In genomic region chr15:52256366-52256765, GRCh38 we compare ENCODE assay signal across 8 cellular contexts. TPM values are rescaled to one million over a fixed set of nuclear protein-coding genes. Genes with fewer than 3 reads are reported as not detected.
A peak's percentile ranks its signal among the peaks of the same experiment; 100 is the strongest.
DNase-seq lines count a peak whose midpoint lies in the region; ATAC-seq, FAIRE-seq and TF ChIP-seq lines count a peak whose summit lies in the region.

No MANE protein-coding gene starts in this region.

- H3K27ac ChIP-seq in H1 (ENCODE audit: low read depth, low read length): no peak overlapping the region

- H3K4me1 Mint-ChIP-seq in activated CD8-positive, alpha-beta memory T cell treated with anti-CD3 and anti-CD28 coated beads, Interleukin-2, amount 10 ng/mL, durations not matched to agents 7 days and 5 days: peaks cover 49% of the 10 kb centered on the region

- H4K20me1 ChIP-seq in H1 (replicated peaks in 1 of 2; ENCODE audit: control insufficient read depth in 1 of 2, insufficient read depth in 2 of 2, low read length in 2 of 2): peaks cover 0 to 1% of the 10 kb centered on the region in 2 experiments

- H3K27ac Mint-ChIP-seq in activated CD8-positive, alpha-beta memory T cell treated with anti-CD3 and anti-CD28 coated beads, Interleukin-2, amount 10 ng/mL, durations not matched to agents 7 days and 5 days: peak overlapping the region; percentile 80

- no peaks in the 10 kb centered on the region for H3K27me3 ChIP-seq in H1 (replicated peaks in 1 of 4; ENCODE audit: control insufficient read depth in 3 of 4, extremely low read depth in 1 of 4, insufficient read depth in 3 of 4, low read length in 3 of 4)

- WGBS in H1 (ENCODE audit: extremely low coverage in 1 of 2, insufficient coverage in 1 of 2, insufficient read length in 1 of 2, insufficient replicate concordance in 2 of 2, low coverage in 1 of 2, low lambda C conversion rate in 2 of 2, missing lambda C conversion rate in 1 of 2), 2 experiments: 24% methylated on average over 10 of the region's 10 CpGs; no CpG with 5 or more reads in 1 of the 2 experiments

- peak; percentile 82 to 89 for TF ChIP-seq RAD21 in H1 (IDR thresholded peaks at IDR 0.05 in 1 of 2, conservative IDR thresholded peaks at IDR 0.05 in 1 of 2; ENCODE audit: low read depth in 2 of 2, low read length in 2 of 2)

- FAIRE-seq in H1 (lab: Jason Lieb, UNC): no peak

- no peak overlapping the region for H2BK20ac ChIP-seq in H1 (ENCODE audit: low read length)

- H2BK12ac ChIP-seq in H1 (ENCODE audit: low read depth, low read length): no peak overlapping the region

- H3K4me3 Mint-ChIP-seq in activated CD8-positive, alpha-beta memory T cell treated with anti-CD3 and anti-CD28 coated beads, Interleukin-2, amount 10 ng/mL, durations not matched to agents 7 days and 5 days: peak overlapping the region; percentile 57

- H3K36me3 Mint-ChIP-seq in activated CD8-positive, alpha-beta memory T cell treated with anti-CD3 and anti-CD28 coated beads, Interleukin-2, amount 10 ng/mL, durations not matched to agents 7 days and 5 days: no peaks in the 10 kb centered on the region

- no peak overlapping the region for H3K23ac ChIP-seq in H1 (ENCODE audit: insufficient read length)

- no peak overlapping the region for H2BK15ac ChIP-seq in H1 (ENCODE audit: low read length)

- no peak for TF ChIP-seq POLR2A in H1 (IDR thresholded peaks at IDR 0.05; ENCODE audit: control extremely low read depth in 1 of 2, low read depth in 2 of 2, low read length in 2 of 2)

- H4K8ac ChIP-seq in H1 (ENCODE audit: extremely low read depth, insufficient read depth, low read length): no peak overlapping the region

- H3K4ac ChIP-seq in H1 (replicated peaks; ENCODE audit: insufficient read length, low read depth, low read length): no peak overlapping the region

- no peak overlapping the region for H3K14ac ChIP-seq in H1 (ENCODE audit: insufficient read length)

- POLR2A ChIA-PET in H1 (lab: Charles Lee; ENCODE audit: partially characterized antibody): interaction anchor here (1.2 to 1.4 kb wide), 3 partner anchors 15 to 479 kb away, joined by 3 to 4 read pairs (median 3); no protein-coding TSS in a partner anchor

- H3K4me1 ChIP-seq in H1 (replicated peaks in 1 of 4; ENCODE audit: control insufficient read depth in 3 of 4, insufficient read depth in 4 of 4, low read length in 3 of 4) (peaks cover 11 to 15% (median 11%) of the 10 kb centered on the region in 4 experiments), mucosa of descending colon (ENCODE audit: low read depth) (no peaks in the 10 kb centered on the region)

- H3K56ac ChIP-seq in H1 (replicated peaks; ENCODE audit: insufficient read length, low read depth, low read length): no peak overlapping the region

- no peak overlapping the region for H2AK5ac ChIP-seq in H1 (ENCODE audit: low read depth, low read length)

- peak; percentile 77 for DNase-seq in D341Med (ENCODE audit: low spot score)
- peak; percentile 67 to 77 for DNase-seq in NOMO-1 (lab: John Stamatoyannopoulos, UW; ENCODE audit: unreplicated experiment in 2 of 2)
- peak; percentile 87 for DNase-seq in activated CD8-positive, alpha-beta memory T cell treated with anti-CD3 and anti-CD28 coated beads, Interleukin-2, amount 10 ng/mL, durations not matched to agents 7 days and 5 days
- peak; percentile 59 to 79 for DNase-seq in H1 (ENCODE audit: low read depth in 1 of 2, low spot score in 2 of 2)
- peak; percentile 59 to 86 (median 66) for DNase-seq in mucosa of descending colon
- DNase-seq in stimulated activated CD8-positive, alpha-beta memory T cell treated with anti-CD3 and anti-CD28 coated beads, Interleukin-4, amount 100 ng/mL, for 4 hours (ENCODE audit: low read depth in 2 of 2, low spot score in 1 of 2): peak; percentile 56 to 62
- DNase-seq in NCI-H774 (lab: John Stamatoyannopoulos, UW): no peak

- H3K36me3 ChIP-seq in H1 (ENCODE audit: control insufficient read depth in 2 of 4, insufficient read depth in 4 of 4, low read length in 3 of 4): peaks cover 2 to 15% (median 11%) of the 10 kb centered on the region in 4 experiments; a peak in 7 of 8 replicates
- H3K36me3 ChIP-seq in mucosa of descending colon (ENCODE audit: low read depth): no peaks in the 10 kb centered on the region

- peak; percentile 43 for ATAC-seq in HG02885 (IDR thresholded peaks at IDR 0.05; ENCODE audit: poor library complexity, unreplicated experiment)
- ATAC-seq in activated CD8-positive, alpha-beta memory T cell treated with anti-CD3 and anti-CD28 coated beads, Interleukin-2, amount 10 ng/mL, durations not matched to agents 7 days and 5 days: peak; percentile 64
- peak; percentile 86 for ATAC-seq in mucosa of descending colon

- H3K79me1 ChIP-seq in H1 (ENCODE audit: low read depth, low read length): no peaks in the 10 kb centered on the region

- H3K27me3 Mint-ChIP-seq in activated CD8-positive, alpha-beta memory T cell treated with anti-CD3 and anti-CD28 coated beads, Interleukin-2, amount 10 ng/mL, durations not matched to agents 7 days and 5 days: no peaks in the 10 kb centered on the region

- H3K9ac ChIP-seq in H1 (replicated peaks in 1 of 4; ENCODE audit: extremely low read depth in 1 of 4, low read depth in 3 of 4, low read length in 3 of 4): no peak overlapping the region

- no peak overlapping the region for H2BK5ac ChIP-seq in H1 (ENCODE audit: low read depth, low read length)

- CTCF ChIA-PET in activated CD8-positive, alpha-beta memory T cell treated with anti-CD3 and anti-CD28 coated beads, Interleukin-2, amount 10 ng/mL, durations not matched to agents 7 days and 5 days (lab: Charles Lee): interaction anchor here (0.6 to 9.5 kb wide), 34 partner anchors 10 to 1759 kb away, joined by 3 to 131 read pairs (median 4); partner anchors contain the start of genes ARPP19, MYO5A and MYO5C
- CTCF ChIA-PET in H1 (lab: Charles Lee; ENCODE audit: partially characterized antibody): interaction anchor here (0.6 to 5.6 kb wide), 57 partner anchors 8 to 481 kb away, joined by 3 to 59 read pairs (median 4); no protein-coding TSS in a partner anchor

- no peak overlapping the region for H3K4me2 ChIP-seq in H1 (ENCODE audit: insufficient read depth in 1 of 2, low read depth in 2 of 2, low read length in 2 of 2)

- TF ChIP-seq EP300 in H1 (IDR thresholded peaks at IDR 0.05; ENCODE audit: borderline replicate concordance in 1 of 2, low read depth in 2 of 2, low read length in 2 of 2): no peak

- no peak overlapping the region for H2BK120ac ChIP-seq in H1 (replicated peaks; ENCODE audit: low read depth, low read length)

- H3K9me3 Mint-ChIP-seq in activated CD8-positive, alpha-beta memory T cell treated with anti-CD3 and anti-CD28 coated beads, Interleukin-2, amount 10 ng/mL, durations not matched to agents 7 days and 5 days (ENCODE audit: low read depth): no peaks in the 10 kb centered on the region

- H3K23me2 ChIP-seq in H1 (ENCODE audit: low read depth, low read length): no peaks in the 10 kb centered on the region

- H2AFZ ChIP-seq in H1 (ENCODE audit: low read length): no peak overlapping the region

- H4K91ac ChIP-seq in H1 (replicated peaks; ENCODE audit: insufficient read length, low read length): no peak overlapping the region

- H3K18ac ChIP-seq in H1 (ENCODE audit: extremely low read depth, low read length): no peak overlapping the region

- TF ChIP-seq CTCF in H1 (IDR thresholded peaks at IDR 0.05; ENCODE audit: control extremely low read depth in 1 of 3, insufficient read depth in 1 of 3, low read depth in 1 of 3, low read length in 3 of 3): peak; percentile 35 to 72 (median 63)
- no peak for TF ChIP-seq CTCF in mucosa of descending colon (IDR thresholded peaks at IDR 0.05)

- H3K4me3 ChIP-seq in H1 (ENCODE audit: extremely low read depth in 1 of 4, insufficient read depth in 2 of 4, low read depth in 3 of 4, low read length in 4 of 4): no peak overlapping the region
- H3K4me3 ChIP-seq in mucosa of descending colon: no peak overlapping the region

- intact Hi-C loops in mucosa of descending colon (cut with DNase I, micrococcal nuclease): loop anchor here (5.0 to 10.0 kb wide), 2 partner anchors 476 to 478 kb away; no protein-coding TSS in a partner anchor

- no peak overlapping the region for H4K5ac ChIP-seq in H1 (ENCODE audit: insufficient read length, low read depth, low read length)

- H3K9me3 ChIP-seq in H1 (ENCODE audit: insufficient read depth in 2 of 2, low read depth in 1 of 2, low read length in 1 of 2) (no peaks in the 10 kb centered on the region), mucosa of descending colon (no peaks in the 10 kb centered on the region)

- no peaks in the 10 kb centered on the region for H3K79me2 ChIP-seq in H1 (ENCODE audit: control insufficient read depth in 1 of 2, insufficient read depth in 2 of 2, low read length in 2 of 2)

TF ChIP-seq in H1, 55 proteins besides CTCF, POLR2A, EP300 and RAD21:
- TF ChIP-seq NRF1 (IDR thresholded peaks at IDR 0.05; ENCODE audit: low read depth, low read length): peak; percentile 46
- TF ChIP-seq YY1 (IDR thresholded peaks at IDR 0.05; ENCODE audit: low read depth, low read length): no peak
- peak; percentile 57; the same call in 1 of the 2 replicates for TF ChIP-seq FOSL1 (IDR thresholded peaks at IDR 0.05; ENCODE audit: insufficient read depth, low read depth, low read length)
- TF ChIP-seq TEAD4 (IDR thresholded peaks at IDR 0.05; ENCODE audit: low read depth, low read length): peak; percentile 34; the same call in 1 of the 2 replicates
- peak; percentile 68 for TF ChIP-seq BACH1 (IDR thresholded peaks at IDR 0.05; ENCODE audit: low read length)
- no peak for TF ChIP-seq TAF1 (IDR thresholded peaks at IDR 0.05; ENCODE audit: low read depth, low read length)
- TF ChIP-seq HDAC2 (IDR thresholded peaks at IDR 0.05; ENCODE audit: borderline replicate concordance in 1 of 2, low read depth in 2 of 2, low read length in 2 of 2): peak in 1 of 2 experiments; percentile 94; a peak in 1 of 4 replicates

RNA-seq across cellular contexts. Expression of gene MYO5C, which starts 39.2 kb away (rescaled TPM):
- total RNA-seq in activated CD8-positive, alpha-beta memory T cell treated with anti-CD3 and anti-CD28 coated beads, Interleukin-2, amount 10 ng/mL, durations not matched to agents 7 days and 5 days: 1 to 10 TPM in 1 of 2 experiments, under 1 TPM in 1; 0.94 to 1.3 TPM
- 25.0 and 26.7 TPM in 2 replicates for total RNA-seq in H1 (2021; fragmentation: NEBNext Ultra II Directional; extraction: Animal tissue kit (Norgen Biotek cat#: 25700))
- 7.7 and 8.2 TPM in 2 replicates for polyA plus RNA-seq in H1 (2011; rRNA removed)
- polyA plus RNA-seq in H1 (2011; cell fraction: cytosol; rRNA removed): 9.7 TPM
- 38.5 TPM for polyA plus RNA-seq in H1 (2011; cell fraction: nucleus; rRNA removed)
- polyA plus RNA-seq in H1 (2012, experiment 1 of 2): 11.7 to 14.7 TPM (median 13.8 TPM) in 4 replicates
- 0.83 TPM for polyA plus RNA-seq in H1 (2012, experiment 2 of 2)
- polyA plus RNA-seq in H1 (2013, experiment 1 of 2): 8.6 TPM
- 7.7 TPM for polyA plus RNA-seq in H1 (2013, experiment 2 of 2)
- 60.7 and 75.9 TPM in 2 replicates for polyA minus RNA-seq in H1 (2011; rRNA and poly(A)+ RNA removed)
- polyA minus RNA-seq in H1 (2011; cell fraction: cytosol; rRNA and poly(A)+ RNA removed): 19.1 TPM
- 70.1 TPM for polyA minus RNA-seq in H1 (2011; cell fraction: nucleus; rRNA and poly(A)+ RNA removed)
- 10 to 100 TPM; 46.6 to 90.0 (median 81.6) TPM for total RNA-seq in mucosa of descending colon

Comparison
In these comparisons a context has a peak if more than half of its experiments do, and no peak if none do; other contexts are left out.
1. RNA of gene MYO5C, which starts 39.2 kb away (total RNA-seq): 46.6 to 90.0 TPM in mucosa of descending colon and 25.0 to 26.7 TPM in H1; 0.94 to 1.3 TPM in activated CD8-positive, alpha-beta memory T cell treated with anti-CD3 and anti-CD28 coated beads, Interleukin-2, amount 10 ng/mL, durations not matched to agents 7 days and 5 days; every median in the first group is over 10 times any median in the second.
2. Peak in every context shown above with its lines, with median percentiles within 50 percentile points of each other: ATAC-seq.